ENCODE assay signal across 5 cellular contexts in genomic region chr17:48186317-48186716, GRCh38.
DNase-seq lines count a peak whose midpoint lies in the region; ATAC-seq, FAIRE-seq and TF ChIP-seq lines count a peak whose summit lies in the region.
"Not testable (repeated sequence)": the region's sequence is repeated elsewhere in the genome, so short reads cannot be mapped to it uniquely, and the experiment has no call there.

No MANE protein-coding gene starts in this region.

- peaks cover 55% of the 10 kb centered on the region for H3K36me3 Mint-ChIP-seq in CD4-positive, CD25-positive, alpha-beta regulatory T cell
- H3K36me3 Mint-ChIP-seq in central memory CD8-positive, alpha-beta T cell (ENCODE audit: insufficient read depth) = peaks cover 71% of the 10 kb centered on the region

- peaks cover 84% of the 10 kb centered on the region for H3K36me3 ChIP-seq in CD4-positive, CD25-positive, alpha-beta regulatory T cell (ENCODE audit: control insufficient read depth, insufficient read depth, low read length)
- not testable (repeated sequence) for H3K36me3 ChIP-seq in HEK293 (ENCODE audit: control insufficient read depth in 2 of 2, insufficient read depth in 1 of 2, low read length in 2 of 2); H1 (ENCODE audit: control insufficient read depth in 2 of 4, insufficient read depth in 4 of 4, low read length in 3 of 4)

- not testable (repeated sequence) for TF ChIP-seq RAD21 in A549 (conservative IDR thresholded peaks at IDR 0.05 in 1 of 2, IDR thresholded peaks at IDR 0.05 in 1 of 2); H1 (IDR thresholded peaks at IDR 0.05 in 1 of 2, conservative IDR thresholded peaks at IDR 0.05 in 1 of 2; ENCODE audit: low read depth in 2 of 2, low read length in 2 of 2)

- FAIRE-seq in A549 (lab: Jason Lieb, UNC); H1 (lab: Jason Lieb, UNC): not testable (repeated sequence)

- H3K27ac Mint-ChIP-seq in CD4-positive, CD25-positive, alpha-beta regulatory T cell = peak overlapping the region in 2 of 3 donors; percentile 43 to 84
- H3K27ac Mint-ChIP-seq in central memory CD8-positive, alpha-beta T cell (ENCODE audit: low read depth) = peak overlapping the region; percentile 30

- H2BK12ac ChIP-seq in H1 (ENCODE audit: low read depth, low read length) = not testable (repeated sequence)

- POLR2A ChIA-PET in A549 (lab: Yijun Ruan, JAX); HEK293 (lab: Yijun Ruan, JAX); H1 (lab: Charles Lee; ENCODE audit: partially characterized antibody): not testable (repeated sequence)

- not testable (repeated sequence) for H3K4ac ChIP-seq in H1 (replicated peaks; ENCODE audit: insufficient read length, low read depth, low read length)

- H3K14ac ChIP-seq in H1 (ENCODE audit: insufficient read length) = not testable (repeated sequence)

- H4K8ac ChIP-seq in H1 (ENCODE audit: extremely low read depth, insufficient read depth, low read length) = not testable (repeated sequence)

- not testable (repeated sequence) for H4K91ac ChIP-seq in H1 (replicated peaks; ENCODE audit: insufficient read length, low read length)

- not testable (repeated sequence) for H2AFZ ChIP-seq in H1 (ENCODE audit: low read length)

- not testable (repeated sequence) for H4K20me1 ChIP-seq in H1 (replicated peaks in 1 of 2; ENCODE audit: control insufficient read depth in 1 of 2, insufficient read depth in 2 of 2, low read length in 2 of 2)

- H3K27ac ChIP-seq in A549; CD4-positive, CD25-positive, alpha-beta regulatory T cell (ENCODE audit: insufficient read depth, low read length, poor library complexity, severe bottlenecking); HEK293 (ENCODE audit: extremely low read depth, low read depth, low read length); H1 (ENCODE audit: low read depth, low read length): not testable (repeated sequence)

- not testable (repeated sequence) for H3K23me2 ChIP-seq in H1 (ENCODE audit: low read depth, low read length)

- H3K9ac ChIP-seq in H1 (replicated peaks in 1 of 4; ENCODE audit: extremely low read depth in 1 of 4, low read depth in 3 of 4, low read length in 3 of 4) = not testable (repeated sequence)

- ATAC-seq in A549; CD4-positive, CD25-positive, alpha-beta regulatory T cell (ENCODE audit: low read depth in 2 of 2); central memory CD8-positive, alpha-beta T cell (replicated peaks; ENCODE audit: extremely low read depth, poor library complexity, severe bottlenecking): not testable (repeated sequence)

- not testable (repeated sequence) for H3K27me3 Mint-ChIP-seq in CD4-positive, CD25-positive, alpha-beta regulatory T cell; central memory CD8-positive, alpha-beta T cell

- H4K5ac ChIP-seq in H1 (ENCODE audit: insufficient read length, low read depth, low read length) = not testable (repeated sequence)

- not testable (repeated sequence) for H3K4me3 Mint-ChIP-seq in CD4-positive, CD25-positive, alpha-beta regulatory T cell; central memory CD8-positive, alpha-beta T cell

- not testable (repeated sequence) for H3K23ac ChIP-seq in H1 (ENCODE audit: insufficient read length)

- CTCF ChIA-PET in A549 (lab: Yijun Ruan, JAX) (interaction anchor here (1.4 to 2.2 kb wide), 4 partner anchors 12 to 432 kb away, joined by 4 to 8 read pairs (median 6); no protein-coding TSS in a partner anchor), HEK293 (lab: Yijun Ruan, JAX) (interaction anchor here (0.9 to 2.0 kb wide), 6 partner anchors 8 to 176 kb away, joined by 3 to 8 read pairs (median 5); no protein-coding TSS in a partner anchor), H1 (lab: Charles Lee; ENCODE audit: partially characterized antibody) (interaction anchor here (0.9 to 1.4 kb wide), 5 partner anchors 13 to 107 kb away, joined by 3 to 4 read pairs (median 3); no protein-coding TSS in a partner anchor)

- not testable (repeated sequence) for TF ChIP-seq EP300 in A549 (IDR thresholded peaks at IDR 0.05); H1 (IDR thresholded peaks at IDR 0.05; ENCODE audit: borderline replicate concordance in 1 of 2, low read depth in 2 of 2, low read length in 2 of 2)

- H2BK120ac ChIP-seq in H1 (replicated peaks; ENCODE audit: low read depth, low read length) = not testable (repeated sequence)

- H3K18ac ChIP-seq in H1 (ENCODE audit: extremely low read depth, low read length) = not testable (repeated sequence)

- H3K79me2 ChIP-seq in H1 (ENCODE audit: control insufficient read depth in 1 of 2, insufficient read depth in 2 of 2, low read length in 2 of 2) = not testable (repeated sequence)

- not testable (repeated sequence) for H2BK5ac ChIP-seq in H1 (ENCODE audit: low read depth, low read length)

- DNase-seq in A549 (ENCODE audit: low read depth in 1 of 2, low spot score in 1 of 2); CD4-positive, CD25-positive, alpha-beta regulatory T cell; central memory CD8-positive, alpha-beta T cell (ENCODE audit: low spot score in 2 of 2); H1 (ENCODE audit: low read depth in 1 of 2, low spot score in 2 of 2): not testable (repeated sequence)

- H3K9me3 Mint-ChIP-seq in CD4-positive, CD25-positive, alpha-beta regulatory T cell; central memory CD8-positive, alpha-beta T cell: not testable (repeated sequence)

- H3K79me1 ChIP-seq in H1 (ENCODE audit: low read depth, low read length) = not testable (repeated sequence)

- H3K27me3 ChIP-seq in CD4-positive, CD25-positive, alpha-beta regulatory T cell (ENCODE audit: control insufficient read depth, insufficient read depth, low read length); H1 (replicated peaks in 1 of 4; ENCODE audit: control insufficient read depth in 3 of 4, extremely low read depth in 1 of 4, insufficient read depth in 3 of 4, low read length in 3 of 4): not testable (repeated sequence)

- H3K4me1 ChIP-seq in A549; CD4-positive, CD25-positive, alpha-beta regulatory T cell (ENCODE audit: control insufficient read depth, insufficient read depth, low read length, poor library complexity, severe bottlenecking); H1 (replicated peaks in 1 of 4; ENCODE audit: control insufficient read depth in 3 of 4, insufficient read depth in 4 of 4, low read length in 3 of 4): not testable (repeated sequence)
- peaks cover 14% of the 10 kb centered on the region for H3K4me1 ChIP-seq in HEK293 (ENCODE audit: control insufficient read depth, insufficient read depth, low read length)

- H3K4me1 Mint-ChIP-seq in CD4-positive, CD25-positive, alpha-beta regulatory T cell = peaks cover 2 to 32% (median 9%) of the 10 kb centered on the region in 4 donors
- H3K4me1 Mint-ChIP-seq in central memory CD8-positive, alpha-beta T cell = not testable (repeated sequence)

- TF ChIP-seq CTCF in A549 (IDR thresholded peaks at IDR 0.05); HEK293 (tag by site-specific recombination; IDR thresholded peaks at IDR 0.05); H1 (IDR thresholded peaks at IDR 0.05; ENCODE audit: control extremely low read depth in 1 of 3, insufficient read depth in 1 of 3, low read depth in 1 of 3, low read length in 3 of 3): not testable (repeated sequence)

- TF ChIP-seq POLR2A in A549 (IDR thresholded peaks at IDR 0.05; ENCODE audit: low read length); H1 (IDR thresholded peaks at IDR 0.05; ENCODE audit: control extremely low read depth in 1 of 2, low read depth in 2 of 2, low read length in 2 of 2): not testable (repeated sequence)

- H3K56ac ChIP-seq in H1 (replicated peaks; ENCODE audit: insufficient read length, low read depth, low read length) = not testable (repeated sequence)

- peak overlapping the region; percentile 65; the same call in 1 of the 2 replicates for H2BK15ac ChIP-seq in H1 (ENCODE audit: low read length)

- not testable (repeated sequence) for H3K9me3 ChIP-seq in A549; CD4-positive, CD25-positive, alpha-beta regulatory T cell (ENCODE audit: control insufficient read depth in 2 of 2, low read length in 2 of 2); HEK293 (ENCODE audit: control insufficient read depth, insufficient read depth, low read depth, low read length); H1 (ENCODE audit: insufficient read depth in 2 of 2, low read depth in 1 of 2, low read length in 1 of 2)

- not testable (repeated sequence) for H2AK5ac ChIP-seq in H1 (ENCODE audit: low read depth, low read length)

- WGBS in A549 (ENCODE audit: missing lambda C conversion rate) = 89% methylated on average over 5 of the region's 5 CpGs
- WGBS in H1 (ENCODE audit: extremely low coverage in 1 of 2, insufficient coverage in 1 of 2, insufficient read length in 1 of 2, insufficient replicate concordance in 2 of 2, low coverage in 1 of 2, low lambda C conversion rate in 2 of 2, missing lambda C conversion rate in 1 of 2), 2 experiments = 95% methylated on average over 5 of the region's 5 CpGs; no CpG with 5 or more reads in 1 of the 2 experiments

- H2BK20ac ChIP-seq in H1 (ENCODE audit: low read length) = not testable (repeated sequence)

- H3K4me3 ChIP-seq in A549; CD4-positive, CD25-positive, alpha-beta regulatory T cell (ENCODE audit: low read depth, low read length); HEK293 (ENCODE audit: low read depth, low read length); H1 (ENCODE audit: extremely low read depth in 1 of 4, insufficient read depth in 2 of 4, low read depth in 3 of 4, low read length in 4 of 4): not testable (repeated sequence)

- not testable (repeated sequence) for H3K4me2 ChIP-seq in A549; H1 (ENCODE audit: insufficient read depth in 1 of 2, low read depth in 2 of 2, low read length in 2 of 2)

TF ChIP-seq in A549, 52 proteins besides CTCF, POLR2A, EP300 and RAD21:
- peak; percentile 99 for TF ChIP-seq ZC3H11A (IDR thresholded peaks at IDR 0.05)

TF ChIP-seq in HEK293, 187 proteins besides CTCF, POLR2A, EP300 and RAD21 (continues in another document):
- TF ChIP-seq ZNF623 (tag by site-specific recombination; IDR thresholded peaks at IDR 0.05) = peak; percentile 63
- TF ChIP-seq ZNF404 (tag by site-specific recombination; IDR thresholded peaks at IDR 0.05) = peak; percentile 80; the same call in 1 of the 2 replicates
